Comparison of ENCODE assay signal across 1 cellular context in the genomic region with DNA sequence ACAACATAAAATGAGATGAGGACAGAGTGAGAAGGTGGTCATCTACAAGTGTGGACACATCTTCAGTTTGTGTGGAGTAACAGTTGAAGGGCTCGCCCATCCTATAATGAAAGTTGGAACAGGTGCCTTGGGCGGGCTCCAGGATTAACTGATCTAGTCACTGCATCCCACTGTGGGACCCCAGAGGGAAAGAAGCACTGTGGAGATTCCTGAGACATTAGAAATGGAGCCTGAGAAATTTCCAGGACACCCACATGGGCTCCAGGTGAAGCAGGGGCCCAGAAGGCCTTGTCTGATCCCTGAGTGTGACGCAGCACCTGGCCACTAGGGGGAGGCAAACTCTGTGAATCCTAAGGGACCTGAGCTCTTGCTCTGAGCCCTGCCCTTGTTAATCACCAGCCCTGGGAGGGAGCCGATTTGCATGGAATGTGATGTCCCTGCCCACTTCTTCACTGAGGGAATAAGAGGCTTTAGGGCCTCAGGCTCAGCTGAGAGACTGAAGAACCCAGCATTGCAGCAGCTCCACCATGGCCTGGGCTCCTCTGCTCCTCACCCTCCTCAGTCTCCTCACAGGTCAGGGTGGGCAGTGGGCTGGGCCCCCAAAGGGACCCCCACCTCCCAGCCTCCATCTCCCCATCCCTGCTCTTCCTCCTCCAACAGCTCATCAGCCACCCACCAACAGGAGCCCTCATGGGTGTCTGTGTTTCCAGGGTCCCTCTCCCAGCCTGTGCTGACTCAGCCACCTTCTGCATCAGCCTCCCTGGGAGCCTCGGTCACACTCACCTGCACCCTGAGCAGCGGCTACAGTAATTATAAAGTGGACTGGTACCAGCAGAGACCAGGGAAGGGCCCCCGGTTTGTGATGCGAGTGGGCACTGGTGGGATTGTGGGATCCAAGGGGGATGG.
TF ChIP-seq lines count a peak whose summit lies in the region.

No MANE protein-coding gene starts in this region.

TF ChIP-seq in K562, 482 proteins besides CTCF, POLR2A, EP300 and RAD21 (continued from another document and continues in another):
- TF ChIP-seq, protein P1, sequence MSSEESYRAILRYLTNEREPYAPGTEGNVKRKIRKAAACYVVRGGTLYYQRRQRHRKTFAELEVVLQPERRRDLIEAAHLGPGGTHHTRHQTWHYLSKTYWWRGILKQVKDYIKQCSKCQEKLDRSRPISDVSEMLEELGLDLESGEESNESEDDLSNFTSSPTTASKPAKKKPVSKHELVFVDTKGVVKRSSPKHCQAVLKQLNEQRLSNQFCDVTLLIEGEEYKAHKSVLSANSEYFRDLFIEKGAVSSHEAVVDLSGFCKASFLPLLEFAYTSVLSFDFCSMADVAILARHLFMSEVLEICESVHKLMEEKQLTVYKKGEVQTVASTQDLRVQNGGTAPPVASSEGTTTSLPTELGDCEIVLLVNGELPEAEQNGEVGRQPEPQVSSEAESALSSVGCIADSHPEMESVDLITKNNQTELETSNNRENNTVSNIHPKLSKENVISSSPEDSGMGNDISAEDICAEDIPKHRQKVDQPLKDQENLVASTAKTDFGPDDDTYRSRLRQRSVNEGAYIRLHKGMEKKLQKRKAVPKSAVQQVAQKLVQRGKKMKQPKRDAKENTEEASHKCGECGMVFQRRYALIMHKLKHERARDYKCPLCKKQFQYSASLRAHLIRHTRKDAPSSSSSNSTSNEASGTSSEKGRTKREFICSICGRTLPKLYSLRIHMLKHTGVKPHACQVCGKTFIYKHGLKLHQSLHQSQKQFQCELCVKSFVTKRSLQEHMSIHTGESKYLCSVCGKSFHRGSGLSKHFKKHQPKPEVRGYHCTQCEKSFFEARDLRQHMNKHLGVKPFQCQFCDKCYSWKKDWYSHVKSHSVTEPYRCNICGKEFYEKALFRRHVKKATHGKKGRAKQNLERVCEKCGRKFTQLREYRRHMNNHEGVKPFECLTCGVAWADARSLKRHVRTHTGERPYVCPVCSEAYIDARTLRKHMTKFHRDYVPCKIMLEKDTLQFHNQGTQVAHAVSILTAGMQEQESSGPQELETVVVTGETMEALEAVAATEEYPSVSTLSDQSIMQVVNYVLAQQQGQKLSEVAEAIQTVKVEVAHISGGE (CRISPR knock-in tag; IDR thresholded peaks at IDR 0.05): peak in 1 of 3 experiments; percentile 55; a peak in 1 of 6 replicates
- TF ChIP-seq TSC22D4 (tag; IDR thresholded peaks at IDR 0.05) (no peak), ZSCAN32 (CRISPR knock-in tag; IDR thresholded peaks at IDR 0.05) (peak; percentile 45; the same call in 1 of the 2 replicates), FOXM1 (IDR thresholded peaks at IDR 0.05; ENCODE audit: low read depth) (no peak), FOXM1 (CRISPR knock-in tag; IDR thresholded peaks at IDR 0.05; ENCODE audit: low read depth) (no peak; the same call in 1 of the 2 replicates), HOXB6 (CRISPR knock-in tag; IDR thresholded peaks at IDR 0.05; ENCODE audit: borderline replicate concordance) (no peak), U2AF2 (optimal IDR thresholded peaks at IDR 0.05; ENCODE audit: low read depth, low read length) (no peak), ZKSCAN3 (CRISPR knock-in tag; IDR thresholded peaks at IDR 0.05) (no peak), PHF21A (IDR thresholded peaks at IDR 0.05; ENCODE audit: borderline replicate concordance, low read depth) (0 out of 2 replicates have a peak, but pooled peaks have one; percentile 12), NR0B1 (IDR thresholded peaks at IDR 0.05; ENCODE audit: partially characterized antibody) (no peak), ZNF764 (CRISPR knock-in tag; IDR thresholded peaks at IDR 0.05; ENCODE audit: low read depth) (0 out of 2 replicates have a peak, but pooled peaks have one; percentile 61), ZBTB49 (CRISPR knock-in tag; IDR thresholded peaks at IDR 0.05; ENCODE audit: borderline replicate concordance) (peak; percentile 92; the same call in 1 of the 2 replicates), RBM17 (IDR thresholded peaks at IDR 0.05; ENCODE audit: borderline replicate concordance, low read depth, low read length) (no peak), SMARCE1 (IDR thresholded peaks at IDR 0.05) (no peak), YY1 (IDR thresholded peaks at IDR 0.05; ENCODE audit: borderline replicate concordance in 1 of 3, control insufficient read depth in 1 of 3, extremely low read depth in 1 of 3, insufficient read depth in 3 of 3, insufficient read length in 1 of 3, insufficient replicate concordance in 2 of 3, low read depth in 1 of 3, low read length in 2 of 3) (peak in 1 of 3 experiments; percentile 1), ETV6 (IDR thresholded peaks at IDR 0.05; ENCODE audit: borderline replicate concordance in 1 of 2, low read depth in 2 of 2, low read length in 1 of 2) (no peak), ETV6 (CRISPR knock-in tag; IDR thresholded peaks at IDR 0.05; ENCODE audit: borderline replicate concordance) (no peak), MAFK (IDR thresholded peaks at IDR 0.05; ENCODE audit: low read length) (peak; percentile 51), GABPA (tag; conservative IDR thresholded peaks at IDR 0.05; ENCODE audit: low read depth) (no peak), JUND (IDR thresholded peaks at IDR 0.05; ENCODE audit: borderline replicate concordance, low read depth, low read length) (peak; percentile 84), JUND (tag; IDR thresholded peaks at IDR 0.05; ENCODE audit: borderline replicate concordance, low read depth, low read length) (peak; percentile 53; the same call in 1 of the 3 replicates)
- TF ChIP-seq, protein P2, sequence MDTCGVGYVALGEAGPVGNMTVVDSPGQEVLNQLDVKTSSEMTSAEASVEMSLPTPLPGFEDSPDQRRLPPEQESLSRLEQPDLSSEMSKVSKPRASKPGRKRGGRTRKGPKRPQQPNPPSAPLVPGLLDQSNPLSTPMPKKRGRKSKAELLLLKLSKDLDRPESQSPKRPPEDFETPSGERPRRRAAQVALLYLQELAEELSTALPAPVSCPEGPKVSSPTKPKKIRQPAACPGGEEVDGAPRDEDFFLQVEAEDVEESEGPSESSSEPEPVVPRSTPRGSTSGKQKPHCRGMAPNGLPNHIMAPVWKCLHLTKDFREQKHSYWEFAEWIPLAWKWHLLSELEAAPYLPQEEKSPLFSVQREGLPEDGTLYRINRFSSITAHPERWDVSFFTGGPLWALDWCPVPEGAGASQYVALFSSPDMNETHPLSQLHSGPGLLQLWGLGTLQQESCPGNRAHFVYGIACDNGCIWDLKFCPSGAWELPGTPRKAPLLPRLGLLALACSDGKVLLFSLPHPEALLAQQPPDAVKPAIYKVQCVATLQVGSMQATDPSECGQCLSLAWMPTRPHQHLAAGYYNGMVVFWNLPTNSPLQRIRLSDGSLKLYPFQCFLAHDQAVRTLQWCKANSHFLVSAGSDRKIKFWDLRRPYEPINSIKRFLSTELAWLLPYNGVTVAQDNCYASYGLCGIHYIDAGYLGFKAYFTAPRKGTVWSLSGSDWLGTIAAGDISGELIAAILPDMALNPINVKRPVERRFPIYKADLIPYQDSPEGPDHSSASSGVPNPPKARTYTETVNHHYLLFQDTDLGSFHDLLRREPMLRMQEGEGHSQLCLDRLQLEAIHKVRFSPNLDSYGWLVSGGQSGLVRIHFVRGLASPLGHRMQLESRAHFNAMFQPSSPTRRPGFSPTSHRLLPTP (IDR thresholded peaks at IDR 0.05; ENCODE audit: borderline replicate concordance, extremely low read depth, insufficient read length): no peak
- TF ChIP-seq, protein P3, sequence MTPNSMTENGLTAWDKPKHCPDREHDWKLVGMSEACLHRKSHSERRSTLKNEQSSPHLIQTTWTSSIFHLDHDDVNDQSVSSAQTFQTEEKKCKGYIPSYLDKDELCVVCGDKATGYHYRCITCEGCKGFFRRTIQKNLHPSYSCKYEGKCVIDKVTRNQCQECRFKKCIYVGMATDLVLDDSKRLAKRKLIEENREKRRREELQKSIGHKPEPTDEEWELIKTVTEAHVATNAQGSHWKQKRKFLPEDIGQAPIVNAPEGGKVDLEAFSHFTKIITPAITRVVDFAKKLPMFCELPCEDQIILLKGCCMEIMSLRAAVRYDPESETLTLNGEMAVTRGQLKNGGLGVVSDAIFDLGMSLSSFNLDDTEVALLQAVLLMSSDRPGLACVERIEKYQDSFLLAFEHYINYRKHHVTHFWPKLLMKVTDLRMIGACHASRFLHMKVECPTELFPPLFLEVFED (CRISPR knock-in tag; conservative IDR thresholded peaks at IDR 0.05): peak; percentile 94
- TF ChIP-seq, protein P4, sequence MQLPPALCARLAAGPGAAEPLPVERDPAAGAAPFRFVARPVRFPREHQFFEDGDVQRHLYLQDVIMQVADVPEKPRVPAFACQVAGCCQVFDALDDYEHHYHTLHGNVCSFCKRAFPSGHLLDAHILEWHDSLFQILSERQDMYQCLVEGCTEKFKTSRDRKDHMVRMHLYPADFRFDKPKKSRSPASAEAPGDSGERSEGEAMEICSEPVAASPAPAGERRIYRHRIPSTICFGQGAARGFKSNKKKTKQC (CRISPR knock-in tag; IDR thresholded peaks at IDR 0.05): peak; percentile 57
- TF ChIP-seq, protein P5, sequence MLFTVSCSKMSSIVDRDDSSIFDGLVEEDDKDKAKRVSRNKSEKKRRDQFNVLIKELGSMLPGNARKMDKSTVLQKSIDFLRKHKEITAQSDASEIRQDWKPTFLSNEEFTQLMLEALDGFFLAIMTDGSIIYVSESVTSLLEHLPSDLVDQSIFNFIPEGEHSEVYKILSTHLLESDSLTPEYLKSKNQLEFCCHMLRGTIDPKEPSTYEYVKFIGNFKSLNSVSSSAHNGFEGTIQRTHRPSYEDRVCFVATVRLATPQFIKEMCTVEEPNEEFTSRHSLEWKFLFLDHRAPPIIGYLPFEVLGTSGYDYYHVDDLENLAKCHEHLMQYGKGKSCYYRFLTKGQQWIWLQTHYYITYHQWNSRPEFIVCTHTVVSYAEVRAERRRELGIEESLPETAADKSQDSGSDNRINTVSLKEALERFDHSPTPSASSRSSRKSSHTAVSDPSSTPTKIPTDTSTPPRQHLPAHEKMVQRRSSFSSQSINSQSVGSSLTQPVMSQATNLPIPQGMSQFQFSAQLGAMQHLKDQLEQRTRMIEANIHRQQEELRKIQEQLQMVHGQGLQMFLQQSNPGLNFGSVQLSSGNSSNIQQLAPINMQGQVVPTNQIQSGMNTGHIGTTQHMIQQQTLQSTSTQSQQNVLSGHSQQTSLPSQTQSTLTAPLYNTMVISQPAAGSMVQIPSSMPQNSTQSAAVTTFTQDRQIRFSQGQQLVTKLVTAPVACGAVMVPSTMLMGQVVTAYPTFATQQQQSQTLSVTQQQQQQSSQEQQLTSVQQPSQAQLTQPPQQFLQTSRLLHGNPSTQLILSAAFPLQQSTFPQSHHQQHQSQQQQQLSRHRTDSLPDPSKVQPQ (CRISPR knock-in tag; IDR thresholded peaks at IDR 0.05; ENCODE audit: borderline replicate concordance): 0 out of 2 replicates have a peak, but pooled peaks have one; percentile 46
- TF ChIP-seq, protein P6, sequence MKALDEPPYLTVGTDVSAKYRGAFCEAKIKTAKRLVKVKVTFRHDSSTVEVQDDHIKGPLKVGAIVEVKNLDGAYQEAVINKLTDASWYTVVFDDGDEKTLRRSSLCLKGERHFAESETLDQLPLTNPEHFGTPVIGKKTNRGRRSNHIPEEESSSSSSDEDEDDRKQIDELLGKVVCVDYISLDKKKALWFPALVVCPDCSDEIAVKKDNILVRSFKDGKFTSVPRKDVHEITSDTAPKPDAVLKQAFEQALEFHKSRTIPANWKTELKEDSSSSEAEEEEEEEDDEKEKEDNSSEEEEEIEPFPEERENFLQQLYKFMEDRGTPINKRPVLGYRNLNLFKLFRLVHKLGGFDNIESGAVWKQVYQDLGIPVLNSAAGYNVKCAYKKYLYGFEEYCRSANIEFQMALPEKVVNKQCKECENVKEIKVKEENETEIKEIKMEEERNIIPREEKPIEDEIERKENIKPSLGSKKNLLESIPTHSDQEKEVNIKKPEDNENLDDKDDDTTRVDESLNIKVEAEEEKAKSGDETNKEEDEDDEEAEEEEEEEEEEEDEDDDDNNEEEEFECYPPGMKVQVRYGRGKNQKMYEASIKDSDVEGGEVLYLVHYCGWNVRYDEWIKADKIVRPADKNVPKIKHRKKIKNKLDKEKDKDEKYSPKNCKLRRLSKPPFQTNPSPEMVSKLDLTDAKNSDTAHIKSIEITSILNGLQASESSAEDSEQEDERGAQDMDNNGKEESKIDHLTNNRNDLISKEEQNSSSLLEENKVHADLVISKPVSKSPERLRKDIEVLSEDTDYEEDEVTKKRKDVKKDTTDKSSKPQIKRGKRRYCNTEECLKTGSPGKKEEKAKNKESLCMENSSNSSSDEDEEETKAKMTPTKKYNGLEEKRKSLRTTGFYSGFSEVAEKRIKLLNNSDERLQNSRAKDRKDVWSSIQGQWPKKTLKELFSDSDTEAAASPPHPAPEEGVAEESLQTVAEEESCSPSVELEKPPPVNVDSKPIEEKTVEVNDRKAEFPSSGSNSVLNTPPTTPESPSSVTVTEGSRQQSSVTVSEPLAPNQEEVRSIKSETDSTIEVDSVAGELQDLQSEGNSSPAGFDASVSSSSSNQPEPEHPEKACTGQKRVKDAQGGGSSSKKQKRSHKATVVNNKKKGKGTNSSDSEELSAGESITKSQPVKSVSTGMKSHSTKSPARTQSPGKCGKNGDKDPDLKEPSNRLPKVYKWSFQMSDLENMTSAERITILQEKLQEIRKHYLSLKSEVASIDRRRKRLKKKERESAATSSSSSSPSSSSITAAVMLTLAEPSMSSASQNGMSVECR (CRISPR knock-in tag; IDR thresholded peaks at IDR 0.05): 0 out of 2 replicates have a peak, but pooled peaks have one; percentile 39
